Comparison of ENCODE assay signal across 19 cellular contexts in genomic region chr22:49016909-49017768, GRCh38.
DNase-seq lines count a peak whose midpoint lies in the region; ATAC-seq and TF ChIP-seq lines count a peak whose summit lies in the region.
"Had no signal": no experiment of that assay in that cellular context is flagged by ENCODE, and none has a peak within 500 bp of the region (broad histone marks: within the 10 kb centered on the region; RNA-seq: fewer than 3 reads in every experiment).

No MANE protein-coding gene starts in this region.

- POLR2A ChIA-PET in activated naive CD8-positive, alpha-beta T cell treated with anti-CD3 and anti-CD28 coated beads, Interleukin-2, amount 10 ng/mL, durations not matched to agents 7 days and 5 days (lab: Charles Lee), result no interaction called here

- H3K4me1 Mint-ChIP-seq in activated naive CD8-positive, alpha-beta T cell treated with anti-CD3 and anti-CD28 coated beads, Interleukin-2, amount 10 ng/mL, durations not matched to agents 7 days and 5 days, result no peaks in the 10 kb centered on the region
- H3K4me1 Mint-ChIP-seq in activated naive CD8-positive, alpha-beta T cell treated with anti-CD3 and anti-CD28 coated beads, Interleukin-2, amount 50 U/mL, for 24 hours, result no peaks in the 10 kb centered on the region
- peaks cover 10% of the 10 kb centered on the region for H3K4me1 Mint-ChIP-seq in chondrocyte (ENCODE audit: low read depth)
- H3K4me1 Mint-ChIP-seq: central memory CD8-positive, alpha-beta T cell had no signal

- ATAC-seq in activated naive CD8-positive, alpha-beta T cell treated with anti-CD3 and anti-CD28 coated beads, Interleukin-2, amount 10 ng/mL, durations not matched to agents 7 days and 5 days (ENCODE audit: low read depth), result no peak
- no peak for ATAC-seq in activated naive CD8-positive, alpha-beta T cell treated with anti-CD3 and anti-CD28 coated beads, Interleukin-2, amount 50 U/mL, for 24 hours
- ATAC-seq in upper lobe of left lung (ENCODE audit: low FRiP score in 2 of 2), result peak in 1 of 2 donors; percentile 12
- no peak for ATAC-seq in HG02588 (IDR thresholded peaks at IDR 0.05; ENCODE audit: unreplicated experiment)
- ATAC-seq: gastrocnemius medialis, HCT116 had no signal

- H3K9me3 ChIP-seq in upper lobe of left lung, result no peaks in the 10 kb centered on the region
- H3K9me3 ChIP-seq: BLaER1, gastrocnemius medialis had no signal

- 65% methylated on average over 24 to 28 of the region's 28 CpGs for WGBS in upper lobe of left lung, 2 donors

- H3K4me3 ChIP-seq in upper lobe of left lung, result no peak overlapping the region
- H3K4me3 ChIP-seq: BLaER1, gastrocnemius medialis had no signal

- TF ChIP-seq POLR2A in upper lobe of left lung (IDR thresholded peaks at IDR 0.05), result no peak

- no peak for TF ChIP-seq EP300 in upper lobe of left lung (IDR thresholded peaks at IDR 0.05)

- H3K36me3 Mint-ChIP-seq in activated naive CD8-positive, alpha-beta T cell treated with anti-CD3 and anti-CD28 coated beads, Interleukin-2, amount 10 ng/mL, durations not matched to agents 7 days and 5 days, result no peaks in the 10 kb centered on the region
- no peaks in the 10 kb centered on the region for H3K36me3 Mint-ChIP-seq in activated naive CD8-positive, alpha-beta T cell treated with anti-CD3 and anti-CD28 coated beads, Interleukin-2, amount 50 U/mL, for 24 hours (ENCODE audit: low read depth)
- H3K36me3 Mint-ChIP-seq in chondrocyte (ENCODE audit: low read depth), result no peaks in the 10 kb centered on the region
- H3K36me3 Mint-ChIP-seq: mesothelial cell of epicardium had no signal

- H3K36me3 ChIP-seq in upper lobe of left lung, result no peaks in the 10 kb centered on the region
- H3K36me3 ChIP-seq: BLaER1, gastrocnemius medialis had no signal

- no peaks in the 10 kb centered on the region for H3K9me3 Mint-ChIP-seq in activated naive CD8-positive, alpha-beta T cell treated with anti-CD3 and anti-CD28 coated beads, Interleukin-2, amount 10 ng/mL, durations not matched to agents 7 days and 5 days
- H3K9me3 Mint-ChIP-seq in activated naive CD8-positive, alpha-beta T cell treated with anti-CD3 and anti-CD28 coated beads, Interleukin-2, amount 50 U/mL, for 24 hours, result no peaks in the 10 kb centered on the region
- no peaks in the 10 kb centered on the region for H3K9me3 Mint-ChIP-seq in chondrocyte (ENCODE audit: low read depth)
- H3K9me3 Mint-ChIP-seq: central memory CD8-positive, alpha-beta T cell; mesothelial cell of epicardium had no signal

- no peaks in the 10 kb centered on the region for H3K27me3 Mint-ChIP-seq in activated naive CD8-positive, alpha-beta T cell treated with anti-CD3 and anti-CD28 coated beads, Interleukin-2, amount 10 ng/mL, durations not matched to agents 7 days and 5 days
- H3K27me3 Mint-ChIP-seq in activated naive CD8-positive, alpha-beta T cell treated with anti-CD3 and anti-CD28 coated beads, Interleukin-2, amount 50 U/mL, for 24 hours, result no peaks in the 10 kb centered on the region
- no peaks in the 10 kb centered on the region for H3K27me3 Mint-ChIP-seq in chondrocyte (ENCODE audit: low read depth)

- DNase-seq in activated naive CD8-positive, alpha-beta T cell treated with anti-CD3 and anti-CD28 coated beads, Interleukin-2, amount 10 ng/mL, durations not matched to agents 7 days and 5 days, result peak; percentile 3
- DNase-seq in activated naive CD8-positive, alpha-beta T cell treated with anti-CD3 and anti-CD28 coated beads, Interleukin-2, amount 50 U/mL, for 24 hours, result no peak
- DNase-seq in chondrocyte (ENCODE audit: low spot score) (peak; percentile 44), mucosa of gallbladder (ENCODE audit: low spot score) (peak; percentile 5), upper lobe of left lung (peak in 1 of 2 donors; percentile 49), pons (ENCODE audit: low spot score) (no peak), SW 1271 (lab: John Stamatoyannopoulos, UW) (no peak)
- DNase-seq: activated CD4-positive, CD25-positive, alpha-beta regulatory T cell treated with anti-CD3 and anti-CD28 coated beads, Interleukin-2, amount 50 U/mL, for 72 hours; activated gamma-delta T cell; amniotic stem cell; gastrocnemius medialis; NCI-H1105 treated with DMSO at 0.1 percent for 48 hours; NCI-H510A treated with DMSO at 0.1 percent for 48 hours; stimulated activated CD4-positive, alpha-beta T cell treated with anti-CD3 and anti-CD28 coated beads, Interleukin-12 subunit alpha, Interleukin-12 subunit beta, amount 100 ng/mL, for 4 hours had no signal

- H3K27ac Mint-ChIP-seq in activated naive CD8-positive, alpha-beta T cell treated with anti-CD3 and anti-CD28 coated beads, Interleukin-2, amount 10 ng/mL, durations not matched to agents 7 days and 5 days, result no peak overlapping the region
- H3K27ac Mint-ChIP-seq in activated naive CD8-positive, alpha-beta T cell treated with anti-CD3 and anti-CD28 coated beads, Interleukin-2, amount 50 U/mL, for 24 hours, result no peak overlapping the region
- no peak overlapping the region for H3K27ac Mint-ChIP-seq in chondrocyte (ENCODE audit: unreplicated experiment)
- H3K27ac Mint-ChIP-seq: mesothelial cell of epicardium had no signal

- H3K4me1 ChIP-seq in upper lobe of left lung, result peaks cover 19 to 42% (median 31%) of the 10 kb centered on the region in 4 donors
- H3K4me1 ChIP-seq: BLaER1, gastrocnemius medialis had no signal

- no peak overlapping the region for H3K4me3 Mint-ChIP-seq in activated naive CD8-positive, alpha-beta T cell treated with anti-CD3 and anti-CD28 coated beads, Interleukin-2, amount 10 ng/mL, durations not matched to agents 7 days and 5 days
- H3K4me3 Mint-ChIP-seq in activated naive CD8-positive, alpha-beta T cell treated with anti-CD3 and anti-CD28 coated beads, Interleukin-2, amount 50 U/mL, for 24 hours, result no peak overlapping the region
- no peak overlapping the region for H3K4me3 Mint-ChIP-seq in chondrocyte (ENCODE audit: unreplicated experiment)
- H3K4me3 Mint-ChIP-seq: central memory CD8-positive, alpha-beta T cell; mesothelial cell of epicardium had no signal

- peak overlapping the region; percentile 82 to 85 (median 84) for H3K27ac ChIP-seq in upper lobe of left lung
- H3K27ac ChIP-seq: BLaER1 had no signal

- TF ChIP-seq CTCF in chondrocyte (IDR thresholded peaks at IDR 0.05) (no peak), upper lobe of left lung (IDR thresholded peaks at IDR 0.05) (no peak)

- H3K27me3 ChIP-seq in upper lobe of left lung, result no peaks in the 10 kb centered on the region
- H3K27me3 ChIP-seq: BLaER1, gastrocnemius medialis had no signal

Comparison
In these comparisons a context has a peak if more than half of its experiments do, and no peak if none do; other contexts are left out.
1. DNase-seq: peak in activated naive CD8-positive, alpha-beta T cell treated with anti-CD3 and anti-CD28 coated beads, Interleukin-2, amount 10 ng/mL, durations not matched to agents 7 days and 5 days (single experiment), chondrocyte (single experiment) and mucosa of gallbladder (single experiment); none in activated naive CD8-positive, alpha-beta T cell treated with anti-CD3 and anti-CD28 coated beads, Interleukin-2, amount 50 U/mL, for 24 hours (single experiment), pons (single experiment) and SW 1271 (0 of 2).